ENCODE assay signal across 1 cellular context in genomic region chr2:201972621-201973255, GRCh38.
TF ChIP-seq lines count a peak whose summit lies in the region.

No MANE protein-coding gene starts in this region.

TF ChIP-seq in H1, 55 proteins besides CTCF, POLR2A, EP300 and RAD21:
- TF ChIP-seq E2F6 (IDR thresholded peaks at IDR 0.05) = peak; percentile 49
- no peak for TF ChIP-seq USF2 (IDR thresholded peaks at IDR 0.05; ENCODE audit: low read length)
- peak; percentile 56 for TF ChIP-seq YY1 (IDR thresholded peaks at IDR 0.05; ENCODE audit: low read depth, low read length)
- peak; percentile 47 for TF ChIP-seq POLR2AphosphoS5 (IDR thresholded peaks at IDR 0.05; ENCODE audit: low read depth, low read length)
- TF ChIP-seq HDAC6 (IDR thresholded peaks at IDR 0.05; ENCODE audit: low read depth, low read length) = no peak
- no peak for TF ChIP-seq FOSL1 (IDR thresholded peaks at IDR 0.05; ENCODE audit: insufficient read depth, low read depth, low read length)
- 0 out of 2 replicates have a peak, but pooled peaks have one; percentile 3 for TF ChIP-seq JUND (IDR thresholded peaks at IDR 0.05; ENCODE audit: low read length)
- peak; percentile 47; the same call in 1 of the 2 replicates for TF ChIP-seq ATF2 (IDR thresholded peaks at IDR 0.05; ENCODE audit: low read length)
- peak; percentile 35; the same call in 1 of the 2 replicates for TF ChIP-seq TBP (IDR thresholded peaks at IDR 0.05; ENCODE audit: low read depth, low read length)
- TF ChIP-seq CTBP2 (IDR thresholded peaks at IDR 0.05; ENCODE audit: borderline replicate concordance, insufficient read depth, insufficient read length, low read length) = peak; percentile 99
- TF ChIP-seq ASH2L (IDR thresholded peaks at IDR 0.05; ENCODE audit: low read length) = peak; percentile 78
- TF ChIP-seq TEAD4 (IDR thresholded peaks at IDR 0.05; ENCODE audit: low read depth, low read length) = peak; percentile 93
- TF ChIP-seq NANOG (IDR thresholded peaks at IDR 0.05; ENCODE audit: insufficient read depth, low read depth, low read length, poor library complexity, severe bottlenecking) = peak; percentile 97
- TF ChIP-seq SIRT6 (IDR thresholded peaks at IDR 0.05; ENCODE audit: low read length) = no peak
- TF ChIP-seq KDM1A (IDR thresholded peaks at IDR 0.05; ENCODE audit: borderline replicate concordance, low read length) = peak; percentile 74
- peak; percentile 19 for TF ChIP-seq TAF7 (optimal IDR thresholded peaks at IDR 0.05; ENCODE audit: borderline replicate concordance, low read depth, low read length)
- TF ChIP-seq CHD1 (IDR thresholded peaks at IDR 0.05; ENCODE audit: low read depth, low read length) = no peak
- TF ChIP-seq TCF12 (IDR thresholded peaks at IDR 0.05; ENCODE audit: low read depth, low read length) = peak; percentile 92; the same call in 1 of the 2 replicates
- no peak for TF ChIP-seq SP2 (IDR thresholded peaks at IDR 0.05; ENCODE audit: low read length)
- peak; percentile 84 for TF ChIP-seq MAX (IDR thresholded peaks at IDR 0.05)
- TF ChIP-seq RBBP5 (IDR thresholded peaks at IDR 0.05; ENCODE audit: borderline replicate concordance, low read depth, low read length) = peak; percentile 72
- TF ChIP-seq SIN3A (conservative IDR thresholded peaks at IDR 0.05 in 1 of 2, IDR thresholded peaks at IDR 0.05 in 1 of 2; ENCODE audit: low read depth in 1 of 2, low read length in 2 of 2) = peak in 1 of 2 experiments; percentile 55; a peak in 1 of 4 replicates
- 0 out of 2 replicates have a peak, but pooled peaks have one; percentile 1 for TF ChIP-seq RXRA (IDR thresholded peaks at IDR 0.05; ENCODE audit: insufficient read depth, low read depth, low read length)
- TF ChIP-seq CREB1 (IDR thresholded peaks at IDR 0.05) = peak; percentile 47; the same call in 1 of the 2 replicates
- TF ChIP-seq SP1 (IDR thresholded peaks at IDR 0.05; ENCODE audit: low read depth, low read length) = peak; percentile 86
- TF ChIP-seq TAF1 (IDR thresholded peaks at IDR 0.05; ENCODE audit: low read depth, low read length) = 0 out of 2 replicates have a peak, but pooled peaks have one; percentile 40
- no peak for TF ChIP-seq SIX5 (IDR thresholded peaks at IDR 0.05; ENCODE audit: low read depth, low read length)
- TF ChIP-seq HDAC2 (IDR thresholded peaks at IDR 0.05; ENCODE audit: borderline replicate concordance in 1 of 2, low read depth in 2 of 2, low read length in 2 of 2) = peak; percentile 70 to 84; a peak in 2 of 4 replicates
- no peak for TF ChIP-seq KDM5A (IDR thresholded peaks at IDR 0.05; ENCODE audit: low read length)
- TF ChIP-seq CHD7 (IDR thresholded peaks at IDR 0.05; ENCODE audit: insufficient replicate concordance, low read length) = peak; percentile 85
- peak; percentile 98 for TF ChIP-seq POU5F1 (IDR thresholded peaks at IDR 0.05; ENCODE audit: low read depth, low read length)
